ENCODE assay signal across 1 cellular context in the genomic region with DNA sequence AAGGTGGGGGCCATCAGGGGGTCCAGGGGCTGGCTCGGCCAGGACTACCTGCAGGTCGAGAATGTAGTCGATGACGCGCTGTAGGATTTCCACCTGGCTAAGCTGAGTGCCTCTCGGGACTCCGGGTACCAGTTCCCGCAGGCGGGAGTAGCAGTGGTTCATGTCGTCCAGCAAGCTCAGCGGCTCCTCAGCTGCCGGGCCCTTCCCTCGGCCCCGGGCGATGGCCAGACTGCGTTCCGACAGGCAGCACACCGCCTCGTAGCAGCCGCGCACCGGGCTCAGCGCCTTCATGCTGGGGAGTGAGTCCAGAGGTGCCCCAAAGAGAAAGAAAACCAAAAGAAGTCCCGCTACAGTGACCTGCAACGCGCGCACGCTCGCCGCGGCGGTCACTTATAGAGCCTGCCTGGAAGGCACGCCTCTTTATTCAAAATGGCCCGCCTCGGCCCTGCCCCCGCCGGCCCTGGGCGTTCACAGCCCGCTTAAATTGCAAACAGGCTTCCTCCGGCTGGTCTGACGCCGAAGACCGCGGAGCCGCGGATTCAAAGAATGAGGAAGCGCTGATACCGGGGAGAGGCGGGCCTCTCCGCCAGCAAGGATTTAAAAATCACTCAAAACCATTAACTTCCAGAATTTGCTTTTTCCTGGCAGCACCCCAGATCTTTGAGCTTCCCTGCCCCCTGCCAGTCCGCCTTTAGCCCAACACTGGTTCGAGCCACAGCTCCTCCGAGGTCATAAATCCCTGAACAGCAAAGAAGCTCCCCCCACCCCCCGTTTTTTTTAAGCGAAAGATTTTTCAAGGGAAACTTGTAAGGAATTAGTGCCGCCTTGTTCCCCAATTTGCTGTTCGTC.
TF ChIP-seq lines count a peak whose summit lies in the region.

A gene with protein sequence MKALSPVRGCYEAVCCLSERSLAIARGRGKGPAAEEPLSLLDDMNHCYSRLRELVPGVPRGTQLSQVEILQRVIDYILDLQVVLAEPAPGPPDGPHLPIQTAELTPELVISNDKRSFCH (minus strand): TSS at position 366 of the 849 bp plus-strand sequence. CDS start 75 bp downstream, at position 291.

TF ChIP-seq in K562, 482 proteins besides CTCF, POLR2A, EP300 and RAD21 (continued from another document and continues in another):
- TF ChIP-seq, protein P1, sequence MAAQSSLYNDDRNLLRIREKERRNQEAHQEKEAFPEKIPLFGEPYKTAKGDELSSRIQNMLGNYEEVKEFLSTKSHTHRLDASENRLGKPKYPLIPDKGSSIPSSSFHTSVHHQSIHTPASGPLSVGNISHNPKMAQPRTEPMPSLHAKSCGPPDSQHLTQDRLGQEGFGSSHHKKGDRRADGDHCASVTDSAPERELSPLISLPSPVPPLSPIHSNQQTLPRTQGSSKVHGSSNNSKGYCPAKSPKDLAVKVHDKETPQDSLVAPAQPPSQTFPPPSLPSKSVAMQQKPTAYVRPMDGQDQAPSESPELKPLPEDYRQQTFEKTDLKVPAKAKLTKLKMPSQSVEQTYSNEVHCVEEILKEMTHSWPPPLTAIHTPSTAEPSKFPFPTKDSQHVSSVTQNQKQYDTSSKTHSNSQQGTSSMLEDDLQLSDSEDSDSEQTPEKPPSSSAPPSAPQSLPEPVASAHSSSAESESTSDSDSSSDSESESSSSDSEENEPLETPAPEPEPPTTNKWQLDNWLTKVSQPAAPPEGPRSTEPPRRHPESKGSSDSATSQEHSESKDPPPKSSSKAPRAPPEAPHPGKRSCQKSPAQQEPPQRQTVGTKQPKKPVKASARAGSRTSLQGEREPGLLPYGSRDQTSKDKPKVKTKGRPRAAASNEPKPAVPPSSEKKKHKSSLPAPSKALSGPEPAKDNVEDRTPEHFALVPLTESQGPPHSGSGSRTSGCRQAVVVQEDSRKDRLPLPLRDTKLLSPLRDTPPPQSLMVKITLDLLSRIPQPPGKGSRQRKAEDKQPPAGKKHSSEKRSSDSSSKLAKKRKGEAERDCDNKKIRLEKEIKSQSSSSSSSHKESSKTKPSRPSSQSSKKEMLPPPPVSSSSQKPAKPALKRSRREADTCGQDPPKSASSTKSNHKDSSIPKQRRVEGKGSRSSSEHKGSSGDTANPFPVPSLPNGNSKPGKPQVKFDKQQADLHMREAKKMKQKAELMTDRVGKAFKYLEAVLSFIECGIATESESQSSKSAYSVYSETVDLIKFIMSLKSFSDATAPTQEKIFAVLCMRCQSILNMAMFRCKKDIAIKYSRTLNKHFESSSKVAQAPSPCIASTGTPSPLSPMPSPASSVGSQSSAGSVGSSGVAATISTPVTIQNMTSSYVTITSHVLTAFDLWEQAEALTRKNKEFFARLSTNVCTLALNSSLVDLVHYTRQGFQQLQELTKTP (IDR thresholded peaks at IDR 0.05; ENCODE audit: low read depth in 1 of 2, partially characterized antibody in 2 of 2) = peak; percentile 10 to 52
- peak; percentile 72; the same call in 1 of the 2 replicates for TF ChIP-seq CREM (IDR thresholded peaks at IDR 0.05; ENCODE audit: low read depth)
- TF ChIP-seq, protein P2, sequence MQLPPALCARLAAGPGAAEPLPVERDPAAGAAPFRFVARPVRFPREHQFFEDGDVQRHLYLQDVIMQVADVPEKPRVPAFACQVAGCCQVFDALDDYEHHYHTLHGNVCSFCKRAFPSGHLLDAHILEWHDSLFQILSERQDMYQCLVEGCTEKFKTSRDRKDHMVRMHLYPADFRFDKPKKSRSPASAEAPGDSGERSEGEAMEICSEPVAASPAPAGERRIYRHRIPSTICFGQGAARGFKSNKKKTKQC (CRISPR knock-in tag; IDR thresholded peaks at IDR 0.05) = peak; percentile 19
- peak; percentile 79 for TF ChIP-seq CTBP1 (IDR thresholded peaks at IDR 0.05; ENCODE audit: borderline replicate concordance)
- TF ChIP-seq, protein P3, sequence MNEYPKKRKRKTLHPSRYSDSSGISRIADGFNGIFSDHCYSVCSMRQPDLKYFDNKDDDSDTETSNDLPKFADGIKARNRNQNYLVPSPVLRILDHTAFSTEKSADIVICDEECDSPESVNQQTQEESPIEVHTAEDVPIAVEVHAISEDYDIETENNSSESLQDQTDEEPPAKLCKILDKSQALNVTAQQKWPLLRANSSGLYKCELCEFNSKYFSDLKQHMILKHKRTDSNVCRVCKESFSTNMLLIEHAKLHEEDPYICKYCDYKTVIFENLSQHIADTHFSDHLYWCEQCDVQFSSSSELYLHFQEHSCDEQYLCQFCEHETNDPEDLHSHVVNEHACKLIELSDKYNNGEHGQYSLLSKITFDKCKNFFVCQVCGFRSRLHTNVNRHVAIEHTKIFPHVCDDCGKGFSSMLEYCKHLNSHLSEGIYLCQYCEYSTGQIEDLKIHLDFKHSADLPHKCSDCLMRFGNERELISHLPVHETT (CRISPR knock-in tag; conservative IDR thresholded peaks at IDR 0.05 in 1 of 2, IDR thresholded peaks at IDR 0.05 in 1 of 2) = peak in 1 of 2 experiments; percentile 83; a peak in 2 of 4 replicates
- TF ChIP-seq RBM22 (IDR thresholded peaks at IDR 0.05; ENCODE audit: low read depth, low read length, poor library complexity, severe bottlenecking) = peak; percentile 30
- TF ChIP-seq ZNF212 (CRISPR knock-in tag; IDR thresholded peaks at IDR 0.05) = no peak
- peak; percentile 95 for TF ChIP-seq CXXC5 (CRISPR knock-in tag; IDR thresholded peaks at IDR 0.05)
- TF ChIP-seq, protein P4, sequence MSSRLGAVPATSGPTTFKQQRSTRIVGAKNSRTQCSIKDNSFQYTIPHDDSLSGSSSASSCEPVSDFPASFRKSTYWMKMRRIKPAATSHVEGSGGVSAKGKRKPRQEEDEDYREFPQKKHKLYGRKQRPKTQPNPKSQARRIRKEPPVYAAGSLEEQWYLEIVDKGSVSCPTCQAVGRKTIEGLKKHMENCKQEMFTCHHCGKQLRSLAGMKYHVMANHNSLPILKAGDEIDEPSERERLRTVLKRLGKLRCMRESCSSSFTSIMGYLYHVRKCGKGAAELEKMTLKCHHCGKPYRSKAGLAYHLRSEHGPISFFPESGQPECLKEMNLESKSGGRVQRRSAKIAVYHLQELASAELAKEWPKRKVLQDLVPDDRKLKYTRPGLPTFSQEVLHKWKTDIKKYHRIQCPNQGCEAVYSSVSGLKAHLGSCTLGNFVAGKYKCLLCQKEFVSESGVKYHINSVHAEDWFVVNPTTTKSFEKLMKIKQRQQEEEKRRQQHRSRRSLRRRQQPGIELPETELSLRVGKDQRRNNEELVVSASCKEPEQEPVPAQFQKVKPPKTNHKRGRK (tag; IDR thresholded peaks at IDR 0.05) = no peak
- no peak for TF ChIP-seq ZNF644 (tag; IDR thresholded peaks at IDR 0.05; ENCODE audit: low read depth)
- peak; percentile 73 for TF ChIP-seq TAF9B (IDR thresholded peaks at IDR 0.05; ENCODE audit: partially characterized antibody)
- peak; percentile 43; the same call in 1 of the 2 replicates for TF ChIP-seq SMARCA4 (IDR thresholded peaks at IDR 0.05)
- TF ChIP-seq HCFC1 (IDR thresholded peaks at IDR 0.05; ENCODE audit: low read depth, low read length) = peak; percentile 40; the same call in 1 of the 2 replicates
- TF ChIP-seq MCM5 (IDR thresholded peaks at IDR 0.05; ENCODE audit: low read depth) = no peak
- peak; percentile 97 for TF ChIP-seq TBP (optimal IDR thresholded peaks at IDR 0.05; ENCODE audit: low read depth, low read length)
- TF ChIP-seq BCL6 (CRISPR knock-in tag; IDR thresholded peaks at IDR 0.05) = no peak
- TF ChIP-seq HNRNPLL (IDR thresholded peaks at IDR 0.05; ENCODE audit: low read depth, low read length, poor library complexity, severe bottlenecking) = peak; percentile 81
- TF ChIP-seq, protein P5, sequence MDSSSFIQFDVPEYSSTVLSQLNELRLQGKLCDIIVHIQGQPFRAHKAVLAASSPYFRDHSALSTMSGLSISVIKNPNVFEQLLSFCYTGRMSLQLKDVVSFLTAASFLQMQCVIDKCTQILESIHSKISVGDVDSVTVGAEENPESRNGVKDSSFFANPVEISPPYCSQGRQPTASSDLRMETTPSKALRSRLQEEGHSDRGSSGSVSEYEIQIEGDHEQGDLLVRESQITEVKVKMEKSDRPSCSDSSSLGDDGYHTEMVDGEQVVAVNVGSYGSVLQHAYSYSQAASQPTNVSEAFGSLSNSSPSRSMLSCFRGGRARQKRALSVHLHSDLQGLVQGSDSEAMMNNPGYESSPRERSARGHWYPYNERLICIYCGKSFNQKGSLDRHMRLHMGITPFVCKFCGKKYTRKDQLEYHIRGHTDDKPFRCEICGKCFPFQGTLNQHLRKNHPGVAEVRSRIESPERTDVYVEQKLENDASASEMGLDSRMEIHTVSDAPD (CRISPR knock-in tag; IDR thresholded peaks at IDR 0.05) = no peak
- no peak for TF ChIP-seq ZNF311 (CRISPR knock-in tag; IDR thresholded peaks at IDR 0.05)
- TF ChIP-seq, protein P6, sequence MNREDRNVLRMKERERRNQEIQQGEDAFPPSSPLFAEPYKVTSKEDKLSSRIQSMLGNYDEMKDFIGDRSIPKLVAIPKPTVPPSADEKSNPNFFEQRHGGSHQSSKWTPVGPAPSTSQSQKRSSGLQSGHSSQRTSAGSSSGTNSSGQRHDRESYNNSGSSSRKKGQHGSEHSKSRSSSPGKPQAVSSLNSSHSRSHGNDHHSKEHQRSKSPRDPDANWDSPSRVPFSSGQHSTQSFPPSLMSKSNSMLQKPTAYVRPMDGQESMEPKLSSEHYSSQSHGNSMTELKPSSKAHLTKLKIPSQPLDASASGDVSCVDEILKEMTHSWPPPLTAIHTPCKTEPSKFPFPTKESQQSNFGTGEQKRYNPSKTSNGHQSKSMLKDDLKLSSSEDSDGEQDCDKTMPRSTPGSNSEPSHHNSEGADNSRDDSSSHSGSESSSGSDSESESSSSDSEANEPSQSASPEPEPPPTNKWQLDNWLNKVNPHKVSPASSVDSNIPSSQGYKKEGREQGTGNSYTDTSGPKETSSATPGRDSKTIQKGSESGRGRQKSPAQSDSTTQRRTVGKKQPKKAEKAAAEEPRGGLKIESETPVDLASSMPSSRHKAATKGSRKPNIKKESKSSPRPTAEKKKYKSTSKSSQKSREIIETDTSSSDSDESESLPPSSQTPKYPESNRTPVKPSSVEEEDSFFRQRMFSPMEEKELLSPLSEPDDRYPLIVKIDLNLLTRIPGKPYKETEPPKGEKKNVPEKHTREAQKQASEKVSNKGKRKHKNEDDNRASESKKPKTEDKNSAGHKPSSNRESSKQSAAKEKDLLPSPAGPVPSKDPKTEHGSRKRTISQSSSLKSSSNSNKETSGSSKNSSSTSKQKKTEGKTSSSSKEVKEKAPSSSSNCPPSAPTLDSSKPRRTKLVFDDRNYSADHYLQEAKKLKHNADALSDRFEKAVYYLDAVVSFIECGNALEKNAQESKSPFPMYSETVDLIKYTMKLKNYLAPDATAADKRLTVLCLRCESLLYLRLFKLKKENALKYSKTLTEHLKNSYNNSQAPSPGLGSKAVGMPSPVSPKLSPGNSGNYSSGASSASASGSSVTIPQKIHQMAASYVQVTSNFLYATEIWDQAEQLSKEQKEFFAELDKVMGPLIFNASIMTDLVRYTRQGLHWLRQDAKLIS (CRISPR knock-in tag; IDR thresholded peaks at IDR 0.05) = peak; percentile 79; the same call in 1 of the 2 replicates
- TF ChIP-seq, protein P7, sequence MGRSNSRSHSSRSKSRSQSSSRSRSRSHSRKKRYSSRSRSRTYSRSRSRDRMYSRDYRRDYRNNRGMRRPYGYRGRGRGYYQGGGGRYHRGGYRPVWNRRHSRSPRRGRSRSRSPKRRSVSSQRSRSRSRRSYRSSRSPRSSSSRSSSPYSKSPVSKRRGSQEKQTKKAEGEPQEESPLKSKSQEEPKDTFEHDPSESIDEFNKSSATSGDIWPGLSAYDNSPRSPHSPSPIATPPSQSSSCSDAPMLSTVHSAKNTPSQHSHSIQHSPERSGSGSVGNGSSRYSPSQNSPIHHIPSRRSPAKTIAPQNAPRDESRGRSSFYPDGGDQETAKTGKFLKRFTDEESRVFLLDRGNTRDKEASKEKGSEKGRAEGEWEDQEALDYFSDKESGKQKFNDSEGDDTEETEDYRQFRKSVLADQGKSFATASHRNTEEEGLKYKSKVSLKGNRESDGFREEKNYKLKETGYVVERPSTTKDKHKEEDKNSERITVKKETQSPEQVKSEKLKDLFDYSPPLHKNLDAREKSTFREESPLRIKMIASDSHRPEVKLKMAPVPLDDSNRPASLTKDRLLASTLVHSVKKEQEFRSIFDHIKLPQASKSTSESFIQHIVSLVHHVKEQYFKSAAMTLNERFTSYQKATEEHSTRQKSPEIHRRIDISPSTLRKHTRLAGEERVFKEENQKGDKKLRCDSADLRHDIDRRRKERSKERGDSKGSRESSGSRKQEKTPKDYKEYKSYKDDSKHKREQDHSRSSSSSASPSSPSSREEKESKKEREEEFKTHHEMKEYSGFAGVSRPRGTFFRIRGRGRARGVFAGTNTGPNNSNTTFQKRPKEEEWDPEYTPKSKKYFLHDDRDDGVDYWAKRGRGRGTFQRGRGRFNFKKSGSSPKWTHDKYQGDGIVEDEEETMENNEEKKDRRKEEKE (IDR thresholded peaks at IDR 0.05; ENCODE audit: borderline replicate concordance in 1 of 2, control insufficient read depth in 1 of 2, low read depth in 2 of 2, low read length in 1 of 2) = 0 out of 4 replicates have a peak, but pooled peaks of 1 of the 2 experiments have one; percentile 36
- TF ChIP-seq CBX1 (IDR thresholded peaks at IDR 0.05; ENCODE audit: low read depth) = no peak
- TF ChIP-seq, protein P8, sequence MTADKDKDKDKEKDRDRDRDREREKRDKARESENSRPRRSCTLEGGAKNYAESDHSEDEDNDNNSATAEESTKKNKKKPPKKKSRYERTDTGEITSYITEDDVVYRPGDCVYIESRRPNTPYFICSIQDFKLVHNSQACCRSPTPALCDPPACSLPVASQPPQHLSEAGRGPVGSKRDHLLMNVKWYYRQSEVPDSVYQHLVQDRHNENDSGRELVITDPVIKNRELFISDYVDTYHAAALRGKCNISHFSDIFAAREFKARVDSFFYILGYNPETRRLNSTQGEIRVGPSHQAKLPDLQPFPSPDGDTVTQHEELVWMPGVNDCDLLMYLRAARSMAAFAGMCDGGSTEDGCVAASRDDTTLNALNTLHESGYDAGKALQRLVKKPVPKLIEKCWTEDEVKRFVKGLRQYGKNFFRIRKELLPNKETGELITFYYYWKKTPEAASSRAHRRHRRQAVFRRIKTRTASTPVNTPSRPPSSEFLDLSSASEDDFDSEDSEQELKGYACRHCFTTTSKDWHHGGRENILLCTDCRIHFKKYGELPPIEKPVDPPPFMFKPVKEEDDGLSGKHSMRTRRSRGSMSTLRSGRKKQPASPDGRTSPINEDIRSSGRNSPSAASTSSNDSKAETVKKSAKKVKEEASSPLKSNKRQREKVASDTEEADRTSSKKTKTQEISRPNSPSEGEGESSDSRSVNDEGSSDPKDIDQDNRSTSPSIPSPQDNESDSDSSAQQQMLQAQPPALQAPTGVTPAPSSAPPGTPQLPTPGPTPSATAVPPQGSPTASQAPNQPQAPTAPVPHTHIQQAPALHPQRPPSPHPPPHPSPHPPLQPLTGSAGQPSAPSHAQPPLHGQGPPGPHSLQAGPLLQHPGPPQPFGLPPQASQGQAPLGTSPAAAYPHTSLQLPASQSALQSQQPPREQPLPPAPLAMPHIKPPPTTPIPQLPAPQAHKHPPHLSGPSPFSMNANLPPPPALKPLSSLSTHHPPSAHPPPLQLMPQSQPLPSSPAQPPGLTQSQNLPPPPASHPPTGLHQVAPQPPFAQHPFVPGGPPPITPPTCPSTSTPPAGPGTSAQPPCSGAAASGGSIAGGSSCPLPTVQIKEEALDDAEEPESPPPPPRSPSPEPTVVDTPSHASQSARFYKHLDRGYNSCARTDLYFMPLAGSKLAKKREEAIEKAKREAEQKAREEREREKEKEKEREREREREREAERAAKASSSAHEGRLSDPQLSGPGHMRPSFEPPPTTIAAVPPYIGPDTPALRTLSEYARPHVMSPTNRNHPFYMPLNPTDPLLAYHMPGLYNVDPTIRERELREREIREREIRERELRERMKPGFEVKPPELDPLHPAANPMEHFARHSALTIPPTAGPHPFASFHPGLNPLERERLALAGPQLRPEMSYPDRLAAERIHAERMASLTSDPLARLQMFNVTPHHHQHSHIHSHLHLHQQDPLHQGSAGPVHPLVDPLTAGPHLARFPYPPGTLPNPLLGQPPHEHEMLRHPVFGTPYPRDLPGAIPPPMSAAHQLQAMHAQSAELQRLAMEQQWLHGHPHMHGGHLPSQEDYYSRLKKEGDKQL (CRISPR knock-in tag; IDR thresholded peaks at IDR 0.05; ENCODE audit: borderline replicate concordance) = no peak
- 0 out of 2 replicates have a peak, but pooled peaks have one; percentile 57 for TF ChIP-seq RNF2 (IDR thresholded peaks at IDR 0.05)
- peak; percentile 42; the same call in 1 of the 2 replicates for TF ChIP-seq ZFX (CRISPR knock-in tag; IDR thresholded peaks at IDR 0.05)
